In genomic region chr13:99995503-99996176, GRCh38 we compare ENCODE assay signal across 15 cellular contexts. TPM values are rescaled to one million over a fixed set of nuclear protein-coding genes. Genes with fewer than 3 reads are reported as not detected.
DNase-seq lines count a peak whose midpoint lies in the region; ATAC-seq, FAIRE-seq and TF ChIP-seq lines count a peak whose summit lies in the region.
"Had no signal": no experiment of that assay in that cellular context is flagged by ENCODE, and none has a peak within 500 bp of the region (broad histone marks: within the 10 kb centered on the region; RNA-seq: fewer than 3 reads in every experiment).

No MANE protein-coding gene starts in this region.

- no peak for ATAC-seq in activated T-cell treated with anti-CD3 and anti-CD28 coated beads, Interleukin-2, amount 50 U/mL, for 72 hours (replicated peaks in 1 of 2)
- ATAC-seq: CD8-positive, alpha-beta T cell; heart left ventricle; naive thymus-derived CD8-positive, alpha-beta T cell had no signal

- H3K9me3 ChIP-seq in endodermal cell (ENCODE audit: control insufficient read depth, low read length) (no peaks in the 10 kb centered on the region), suprapubic skin (no peaks in the 10 kb centered on the region)
- H3K9me3 ChIP-seq: heart left ventricle, tibial artery had no signal

- no peak for TF ChIP-seq EP300 in suprapubic skin (IDR thresholded peaks at IDR 0.05)

- peaks cover 28% of the 10 kb centered on the region for H3K4me1 Mint-ChIP-seq in activated T-cell treated with anti-CD3 and anti-CD28 coated beads, Interleukin-2, amount 50 U/mL, for 72 hours (ENCODE audit: low read depth)
- H3K4me1 Mint-ChIP-seq in endodermal cell: peaks cover 43% of the 10 kb centered on the region

- H3K4me3 Mint-ChIP-seq in activated T-cell treated with anti-CD3 and anti-CD28 coated beads, Interleukin-2, amount 50 U/mL, for 72 hours: peak overlapping the region; percentile 50 to 67
- peak overlapping the region; percentile 39 for H3K4me3 Mint-ChIP-seq in endodermal cell
- H3K4me3 Mint-ChIP-seq: CD8-positive, alpha-beta T cell had no signal

- H3K27ac Mint-ChIP-seq in activated T-cell treated with anti-CD3 and anti-CD28 coated beads, Interleukin-2, amount 50 U/mL, for 72 hours: peak overlapping the region; percentile 86
- no peak overlapping the region for H3K27ac Mint-ChIP-seq in endodermal cell
- H3K27ac Mint-ChIP-seq: CD8-positive, alpha-beta T cell had no signal

- TF ChIP-seq CTCF in endodermal cell (conservative IDR thresholded peaks at IDR 0.05) (peak; percentile 36), suprapubic skin (IDR thresholded peaks at IDR 0.05) (no peak)

- no peak overlapping the region for H3K9ac ChIP-seq in endodermal cell (ENCODE audit: extremely low read depth, low read length, poor library complexity, severe bottlenecking)
- H3K9ac ChIP-seq: GM23248 had no signal

- peaks cover 91% of the 10 kb centered on the region for H3K27me3 Mint-ChIP-seq in activated T-cell treated with anti-CD3 and anti-CD28 coated beads, Interleukin-2, amount 50 U/mL, for 72 hours (ENCODE audit: low read depth)
- peaks cover 46% of the 10 kb centered on the region for H3K27me3 Mint-ChIP-seq in endodermal cell (ENCODE audit: insufficient read depth)

- H3K9me3 Mint-ChIP-seq in activated T-cell treated with anti-CD3 and anti-CD28 coated beads, Interleukin-2, amount 50 U/mL, for 72 hours: peaks cover 0 to 2% of the 10 kb centered on the region in 2 donors
- H3K9me3 Mint-ChIP-seq in endodermal cell: no peaks in the 10 kb centered on the region

- FAIRE-seq in GM19239 (lab: Jason Lieb, UNC): no peak

- no peak overlapping the region for H3K27ac ChIP-seq in endodermal cell (ENCODE audit: low read depth, low read length)
- peak overlapping the region; percentile 6 for H3K27ac ChIP-seq in temporal lobe (ENCODE audit: low read depth, low read length)
- H3K27ac ChIP-seq in suprapubic skin: no peak overlapping the region
- H3K27ac ChIP-seq: cardiac muscle cell, GM23248, heart left ventricle, tibial artery had no signal

- peaks cover 20% of the 10 kb centered on the region for H3K4me1 ChIP-seq in endodermal cell (ENCODE audit: control insufficient read depth, insufficient read depth, low read length)
- peaks cover 13% of the 10 kb centered on the region for H3K4me1 ChIP-seq in suprapubic skin

- DNase-seq in activated T-cell treated with anti-CD3 and anti-CD28 coated beads, Interleukin-2, amount 50 U/mL, for 72 hours: no peak
- DNase-seq in activated T-cell treated with anti-CD3 and anti-CD28 coated beads for 4 hours (no peak), NCI-H446 treated with DMSO at 0.1 percent for 48 hours (lab: John Stamatoyannopoulos, UW) (peak; percentile 32), endodermal cell (peak; percentile 68), GM19239 (ENCODE audit: insufficient read length, low spot score) (no peak), suprapubic skin (ENCODE audit: low spot score in 2 of 2) (no peak), globus pallidus (ENCODE audit: low spot score) (no peak)
- DNase-seq: CD8-positive, alpha-beta T cell; GM23248; heart left ventricle; NCI-H187; tibial artery had no signal

- TF ChIP-seq POLR2A in suprapubic skin (IDR thresholded peaks at IDR 0.05): no peak

- peaks cover 0 to 5% of the 10 kb centered on the region in 2 donors for H3K36me3 Mint-ChIP-seq in activated T-cell treated with anti-CD3 and anti-CD28 coated beads, Interleukin-2, amount 50 U/mL, for 72 hours (ENCODE audit: insufficient read depth in 2 of 2)
- no peaks in the 10 kb centered on the region for H3K36me3 Mint-ChIP-seq in endodermal cell (ENCODE audit: low read depth)
- H3K36me3 Mint-ChIP-seq: CD8-positive, alpha-beta T cell had no signal

- no peaks in the 10 kb centered on the region for H3K36me3 ChIP-seq in endodermal cell (ENCODE audit: control insufficient read depth, insufficient read depth, low read length)
- no peaks in the 10 kb centered on the region for H3K36me3 ChIP-seq in suprapubic skin
- H3K36me3 ChIP-seq: cardiac muscle cell, heart left ventricle, tibial artery had no signal

- H3K4me3 ChIP-seq in endodermal cell (ENCODE audit: low read length): peak overlapping the region; percentile 75
- no peak overlapping the region for H3K4me3 ChIP-seq in suprapubic skin
- H3K4me3 ChIP-seq: cardiac muscle cell, GM23248, heart left ventricle, tibial artery had no signal

- peaks cover 51% of the 10 kb centered on the region for H3K27me3 ChIP-seq in endodermal cell (ENCODE audit: control insufficient read depth, insufficient read depth, low read length, poor library complexity, severe bottlenecking)
- peaks cover 95% of the 10 kb centered on the region for H3K27me3 ChIP-seq in suprapubic skin

- WGBS in endodermal cell (ENCODE audit: insufficient coverage in 1 of 2, insufficient read length in 1 of 2), 2 experiments: 1 to 5% methylated on average over 11 to 17 of the region's 17 CpGs
- 14% methylated on average over 17 of the region's 17 CpGs for WGBS in suprapubic skin

RNA-seq across cellular contexts. Expression of gene ZIC2, which starts 14.1 kb away (rescaled TPM):
- total RNA-seq in activated T-cell treated with anti-CD3 and anti-CD28 coated beads, Interleukin-2, amount 50 U/mL, for 72 hours: under 1 TPM in 1 of 2 donors, not detected in 1; 0.25 TPM
- total RNA-seq in endodermal cell (100 to 1,000 TPM; 182 to 301 TPM), temporal lobe (4.4 TPM), suprapubic skin (not detected)
- polyA plus RNA-seq in endodermal cell (2013, experiment 1 of 2): 198 TPM
- 160 TPM for polyA plus RNA-seq in endodermal cell (2013, experiment 2 of 2)
- total RNA-seq: CD8-positive, alpha-beta T cell; GM23248; heart left ventricle; naive thymus-derived CD8-positive, alpha-beta T cell had no signal
- polyA plus RNA-seq: GM23248; heart left ventricle; naive thymus-derived CD8-positive, alpha-beta T cell had no signal

RNA-seq across cellular contexts. Expression of gene ZIC5, which starts 24.1 kb away (rescaled TPM):
- total RNA-seq in activated T-cell treated with anti-CD3 and anti-CD28 coated beads, Interleukin-2, amount 50 U/mL, for 72 hours: not detected
- 10 to 100 TPM; 11.0 to 13.7 TPM for total RNA-seq in endodermal cell
- polyA plus RNA-seq in endodermal cell (2013, experiment 1 of 2): 40.1 TPM
- polyA plus RNA-seq in endodermal cell (2013, experiment 2 of 2): 36.9 TPM
- total RNA-seq in temporal lobe: 2.0 TPM
- not detected for total RNA-seq in suprapubic skin
- total RNA-seq: CD8-positive, alpha-beta T cell; GM23248; heart left ventricle; naive thymus-derived CD8-positive, alpha-beta T cell had no signal
- polyA plus RNA-seq: GM23248; heart left ventricle; naive thymus-derived CD8-positive, alpha-beta T cell had no signal

Comparison
In these comparisons a context has a peak if more than half of its experiments do, and no peak if none do; other contexts are left out.
1. DNase-seq: peak in NCI-H446 treated with DMSO at 0.1 percent for 48 hours (single experiment) and endodermal cell (single experiment); none in activated T-cell treated with anti-CD3 and anti-CD28 coated beads, Interleukin-2, amount 50 U/mL, for 72 hours (0 of 2), activated T-cell treated with anti-CD3 and anti-CD28 coated beads for 4 hours (single experiment), GM19239 (single experiment), suprapubic skin (0 of 2) and globus pallidus (single experiment).
2. RNA of gene ZIC2, which starts 14.1 kb away (total RNA-seq): 182 to 301 TPM in endodermal cell; 4.4 TPM in temporal lobe (single experiment), 0.25 TPM in activated T-cell treated with anti-CD3 and anti-CD28 coated beads, Interleukin-2, amount 50 U/mL, for 72 hours and not detected in suprapubic skin; every median in the first group is over 10 times any median in the second.